ENCODE assay signal across 18 cellular contexts in the genomic region with DNA sequence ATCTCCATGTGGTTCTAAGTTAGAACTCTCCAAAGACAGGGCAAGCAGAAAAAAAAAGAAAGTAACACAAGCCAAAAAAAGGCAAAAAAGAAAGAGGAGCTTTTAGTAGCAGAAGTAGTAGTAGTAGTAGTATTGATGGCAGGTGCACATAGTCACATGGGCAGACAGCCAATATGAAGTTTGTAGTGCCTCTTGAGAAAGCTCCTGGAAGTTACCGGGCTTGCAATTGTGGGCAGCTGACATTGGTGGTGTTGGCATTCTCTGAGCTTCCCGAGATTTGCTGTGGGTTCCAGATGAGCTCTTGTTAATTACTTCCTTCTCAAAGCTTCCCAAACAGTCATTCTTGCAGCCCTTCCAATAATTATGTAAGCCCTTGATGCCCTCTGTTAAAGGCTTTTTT.
DNase-seq lines count a peak whose midpoint lies in the region; ATAC-seq and TF ChIP-seq lines count a peak whose summit lies in the region.
"Had no signal": no experiment of that assay in that cellular context is flagged by ENCODE, and none has a peak within 500 bp of the region (broad histone marks: within the 10 kb centered on the region; RNA-seq: fewer than 3 reads in every experiment).

No MANE protein-coding gene starts in this region.

- no peak for TF ChIP-seq CTCF in thyroid gland (IDR thresholded peaks at IDR 0.05)

- no peak for TF ChIP-seq POLR2A in thyroid gland (IDR thresholded peaks at IDR 0.05)

- H3K4me3 ChIP-seq in thyroid gland (replicated peaks in 1 of 3): no peak overlapping the region
- H3K4me3 ChIP-seq: BLaER1, GM23248, SK-N-MC had no signal

- H3K27ac ChIP-seq in thyroid gland: no peak overlapping the region
- H3K27ac ChIP-seq: BLaER1, GM23248, SK-N-MC had no signal

- DNase-seq in NCI-H2029 treated with DMSO at 0.1 percent for 48 hours (lab: John Stamatoyannopoulos, UW) (peak; percentile 30), NCI-H2029 (lab: John Stamatoyannopoulos, UW) (no peak), NCI-H187 treated with DMSO at 0.1 percent for 48 hours (lab: John Stamatoyannopoulos, UW) (peak; percentile 76), NCI-H510A treated with DMSO at 0.1 percent for 48 hours (lab: John Stamatoyannopoulos, UW) (peak; percentile 75), thyroid gland (peak; percentile 77 to 79)
- no peak for DNase-seq in activated CD4-positive, alpha-beta T cell treated with anti-CD3 and anti-CD28 coated beads for 4 hours
- no peak for DNase-seq in effector CD8-positive, alpha-beta T cell (lab: John Stamatoyannopoulos, UW)
- DNase-seq: CD8-positive, alpha-beta memory T cell; GM23248; HCEC 1CT; NCI-H146; NCI-H226; NCI-H82 had no signal

- no peaks in the 10 kb centered on the region for H3K9me3 ChIP-seq in thyroid gland

- intact Hi-C loops in thyroid gland (cut with DNase I): no loop called here

- no peak for ATAC-seq in HG03097 (IDR thresholded peaks at IDR 0.05; ENCODE audit: low FRiP score, unreplicated experiment)
- ATAC-seq: Panc1, Right ventricle myocardium inferior had no signal

- WGBS in thyroid gland, 2 donors: 23 to 42% methylated on average over 2 of the region's 2 CpGs

- H3K4me1 ChIP-seq in thyroid gland: peaks cover 0 to 3% of the 10 kb centered on the region in 2 donors
- H3K4me1 ChIP-seq: BLaER1 had no signal

- no peaks in the 10 kb centered on the region for H3K36me3 ChIP-seq in thyroid gland
- H3K36me3 ChIP-seq: BLaER1 had no signal

- no peaks in the 10 kb centered on the region for H3K27me3 ChIP-seq in thyroid gland
- H3K27me3 ChIP-seq: BLaER1 had no signal

Comparison
In these comparisons a context has a peak if more than half of its experiments do, and no peak if none do; other contexts are left out.
1. DNase-seq: peak in NCI-H2029 treated with DMSO at 0.1 percent for 48 hours (single experiment), NCI-H187 treated with DMSO at 0.1 percent for 48 hours (single experiment), NCI-H510A treated with DMSO at 0.1 percent for 48 hours (single experiment) and thyroid gland (2 of 2); none in NCI-H2029 (single experiment), activated CD4-positive, alpha-beta T cell treated with anti-CD3 and anti-CD28 coated beads for 4 hours (0 of 2) and effector CD8-positive, alpha-beta T cell (single experiment).